ENCODE assay signal across 8 cellular contexts in the genomic region with DNA sequence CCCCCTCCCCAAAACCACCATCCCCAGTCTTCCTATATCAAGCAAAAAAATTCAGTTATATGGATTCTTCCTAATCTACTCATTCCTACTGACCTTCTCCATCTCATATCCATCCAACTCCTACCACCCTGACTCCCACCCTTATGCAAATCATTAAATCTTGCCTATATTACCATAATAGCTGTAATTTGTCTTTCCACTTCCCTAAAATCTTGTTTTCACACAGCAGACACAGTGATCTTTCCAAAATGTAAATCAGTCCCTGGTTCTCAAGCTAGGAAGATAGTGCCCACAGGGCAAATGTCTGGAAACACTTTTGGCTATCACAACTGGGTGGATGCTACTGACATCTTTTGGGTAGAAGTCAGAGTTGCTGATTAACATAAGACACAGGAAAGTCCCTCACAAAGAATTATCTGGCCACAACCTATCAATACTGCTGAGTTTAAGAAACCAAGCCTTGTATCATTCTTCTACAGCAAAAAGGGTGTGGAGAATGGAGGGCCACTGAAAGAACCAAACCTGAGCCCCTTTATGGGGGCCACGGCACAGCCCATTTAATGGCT. TPM values are rescaled to one million over a fixed set of nuclear protein-coding genes. Genes with fewer than 3 reads are reported as not detected.
DNase-seq lines count a peak whose midpoint lies in the region; ATAC-seq and TF ChIP-seq lines count a peak whose summit lies in the region.

No MANE protein-coding gene starts in this region.

- H3K4me1 Mint-ChIP-seq in activated B cell treated with CpG ODN at 0.5 μM for 24 hours: peaks cover 52% of the 10 kb centered on the region

- no peaks in the 10 kb centered on the region for H3K27me3 ChIP-seq in cardiac muscle cell
- H3K27me3 ChIP-seq in iPS-15b (ENCODE audit: control insufficient read depth, insufficient read depth, low read length): no peaks in the 10 kb centered on the region
- no peaks in the 10 kb centered on the region for H3K27me3 ChIP-seq in tibial artery

- TF ChIP-seq CTCF in cardiac muscle cell (IDR thresholded peaks at IDR 0.05; ENCODE audit: low read depth, low read length): no peak
- no peak for TF ChIP-seq CTCF in activated B cell treated with CpG ODN at 0.5 μM for 24 hours (IDR thresholded peaks at IDR 0.05)
- no peak for TF ChIP-seq CTCF in tibial artery (IDR thresholded peaks at IDR 0.05)

- POLR2A ChIA-PET in activated B cell treated with CpG ODN at 0.5 μM for 24 hours (lab: Charles Lee): interaction anchor here (0.7 to 1.9 kb wide), 4 partner anchors 8 to 22 kb away, joined by 3 to 16 read pairs (median 5); partner anchors contain the start of gene EIF4EBP3

- H3K27ac ChIP-seq in cardiac muscle cell (no peak overlapping the region), tibial artery (peak overlapping the region; percentile 22 to 85)

- DNase-seq in cardiac muscle cell (ENCODE audit: low read depth in 1 of 2, low spot score in 1 of 2): no peak
- DNase-seq in Right ventricle myocardium inferior (ENCODE audit: missing footprints): no peak
- no peak for DNase-seq in activated B cell treated with CpG ODN at 0.5 μM for 24 hours
- DNase-seq in tibial artery: no peak
- no peak for DNase-seq in central memory CD4-positive, alpha-beta T cell

- H3K36me3 Mint-ChIP-seq in activated B cell treated with CpG ODN at 0.5 μM for 24 hours (ENCODE audit: low read depth): peaks cover 51% of the 10 kb centered on the region

- intact Hi-C loops in Right ventricle myocardium inferior (cut with DNase I) (no loop called here), activated B cell treated with CpG ODN at 0.5 μM for 24 hours (cut with micrococcal nuclease) (loop anchor here (1.0 to 2.0 kb wide), 4 partner anchors 8 to 155 kb away; partner anchors contain the start of genes ANKHD1, APBB3, SLC35A4 and TMCO6), tibial artery (cut with DNase I; ENCODE audit: low total_unique reads) (no loop called here)

- peak overlapping the region; percentile 90 for H3K4me3 ChIP-seq in cardiac muscle cell
- peak overlapping the region; percentile 87 for H3K4me3 ChIP-seq in iPS-15b (ENCODE audit: low read depth, low read length)
- H3K4me3 ChIP-seq in tibial artery: peak overlapping the region in 1 of 2 donors; percentile 86

- no peaks in the 10 kb centered on the region for H3K9me3 ChIP-seq in cardiac muscle cell (ENCODE audit: low read depth)
- H3K9me3 ChIP-seq in iPS-15b (ENCODE audit: control insufficient read depth, insufficient read depth, low read length): no peaks in the 10 kb centered on the region
- H3K9me3 ChIP-seq in tibial artery: no peaks in the 10 kb centered on the region

- H3K27ac Mint-ChIP-seq in activated B cell treated with CpG ODN at 0.5 μM for 24 hours: peak overlapping the region; percentile 89

- CTCF ChIA-PET in activated B cell treated with CpG ODN at 0.5 μM for 24 hours (lab: Charles Lee): no interaction called here

- no peak for ATAC-seq in Right ventricle myocardium inferior
- ATAC-seq in activated B cell treated with CpG ODN at 0.5 μM for 24 hours (ENCODE audit: low read depth): no peak
- ATAC-seq in GM21360 (IDR thresholded peaks at IDR 0.05; ENCODE audit: unreplicated experiment): no peak
- ATAC-seq in HG03175 (IDR thresholded peaks at IDR 0.05; ENCODE audit: unreplicated experiment): no peak

- peak overlapping the region; percentile 92 for H3K9ac ChIP-seq in iPS-15b (ENCODE audit: low read depth, low read length)

- peaks cover 7% of the 10 kb centered on the region for H3K36me3 ChIP-seq in cardiac muscle cell
- peaks cover 4% of the 10 kb centered on the region for H3K36me3 ChIP-seq in iPS-15b (ENCODE audit: control insufficient read depth, insufficient read depth, low read length)
- peaks cover 9 to 23% (median 16%) of the 10 kb centered on the region in 3 donors for H3K36me3 ChIP-seq in tibial artery

- H3K4me3 Mint-ChIP-seq in activated B cell treated with CpG ODN at 0.5 μM for 24 hours: peak overlapping the region; percentile 93

- H3K9me3 Mint-ChIP-seq in activated B cell treated with CpG ODN at 0.5 μM for 24 hours: no peaks in the 10 kb centered on the region

- H3K27me3 Mint-ChIP-seq in activated B cell treated with CpG ODN at 0.5 μM for 24 hours: no peaks in the 10 kb centered on the region

- H3K4me1 ChIP-seq in cardiac muscle cell (ENCODE audit: low read depth) (peaks cover 12% of the 10 kb centered on the region), iPS-15b (ENCODE audit: control insufficient read depth, insufficient read depth, low read length) (peaks cover 6% of the 10 kb centered on the region), tibial artery (peaks cover 4 to 32% (median 18%) of the 10 kb centered on the region in 4 donors)

RNA-seq across cellular contexts. Expression of gene SRA1, which starts 1.4 kb away (rescaled TPM):
- total RNA-seq in cardiac muscle cell (22.8 and 43.9 TPM in 2 replicates), Right ventricle myocardium inferior (29.4 TPM), activated B cell treated with CpG ODN at 0.5 μM for 24 hours (41.1 and 41.8 TPM in 2 replicates)
- 51.5 and 80.6 TPM in 2 replicates for polyA plus RNA-seq in cardiac muscle cell

RNA-seq across cellular contexts. Expression of gene EIF4EBP3, which starts 8.4 kb away (rescaled TPM):
- total RNA-seq in cardiac muscle cell: 3.1 and 5.3 TPM in 2 replicates
- polyA plus RNA-seq in cardiac muscle cell: 6.6 and 24.8 TPM in 2 replicates
- total RNA-seq in Right ventricle myocardium inferior: 11.7 TPM
- total RNA-seq in activated B cell treated with CpG ODN at 0.5 μM for 24 hours: 14.4 and 18.2 TPM in 2 replicates

RNA-seq across cellular contexts. Expression of gene APBB3, which starts 8.6 kb away (rescaled TPM):
- total RNA-seq in cardiac muscle cell (34.2 and 45.4 TPM in 2 replicates), Right ventricle myocardium inferior (10.6 TPM), activated B cell treated with CpG ODN at 0.5 μM for 24 hours (36.0 and 37.5 TPM in 2 replicates)
- polyA plus RNA-seq in cardiac muscle cell: 61.8 and 66.2 TPM in 2 replicates

RNA-seq across cellular contexts. Expression of gene SLC35A4, which starts 8.8 kb away (rescaled TPM):
- total RNA-seq in cardiac muscle cell (29.5 and 32.3 TPM in 2 replicates), Right ventricle myocardium inferior (76.4 TPM), activated B cell treated with CpG ODN at 0.5 μM for 24 hours (76.0 and 77.9 TPM in 2 replicates)
- polyA plus RNA-seq in cardiac muscle cell: 67.9 and 80.7 TPM in 2 replicates
